In the genomic region with DNA sequence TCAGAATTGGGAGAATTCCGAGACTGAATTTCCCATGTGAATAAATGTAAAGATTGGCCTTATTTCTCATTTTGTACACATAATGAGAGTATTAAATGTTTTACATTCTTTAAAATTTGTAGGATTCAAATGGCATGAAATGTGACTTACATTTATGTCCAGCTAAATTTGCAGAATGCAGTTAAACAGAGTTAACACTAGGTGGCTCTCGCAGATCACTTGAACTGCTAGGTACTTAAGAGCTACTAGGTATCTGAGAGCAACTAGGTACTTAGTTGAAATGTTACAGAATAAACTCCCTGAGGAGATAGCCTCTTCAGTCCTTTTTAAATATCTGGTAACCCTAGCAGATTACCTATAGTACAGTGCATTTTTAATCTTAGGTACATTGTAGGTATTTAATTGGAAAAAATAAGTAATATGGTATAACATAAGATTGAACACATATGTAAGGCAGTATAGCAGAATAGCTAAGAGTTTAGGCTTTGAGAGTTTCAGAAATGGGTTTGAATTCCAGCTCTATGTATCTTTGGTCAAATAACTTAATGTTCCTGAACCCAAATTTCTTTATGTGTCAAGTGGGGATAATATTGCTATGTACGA, we compare ENCODE assay signal across 8 cellular contexts.
DNase-seq lines count a peak whose midpoint lies in the region; ATAC-seq, FAIRE-seq and TF ChIP-seq lines count a peak whose summit lies in the region.

No MANE protein-coding gene starts in this region.

- no peak overlapping the region for H3K23ac ChIP-seq in mesendoderm (ENCODE audit: low read length)

- no peak overlapping the region for H2BK5ac ChIP-seq in mesendoderm (ENCODE audit: low read length)

- no peak for ATAC-seq in GM19455 (IDR thresholded peaks at IDR 0.05; ENCODE audit: unreplicated experiment)

- TF ChIP-seq CTCF in endodermal cell (conservative IDR thresholded peaks at IDR 0.05): peak; percentile 94

- H3K4me1 Mint-ChIP-seq in endodermal cell: no peaks in the 10 kb centered on the region

- H3K56ac ChIP-seq in mesendoderm (ENCODE audit: low read length): no peak overlapping the region

- H3K36me3 ChIP-seq in endodermal cell (ENCODE audit: control insufficient read depth, insufficient read depth, low read length) (peaks cover 25% of the 10 kb centered on the region), mesendoderm (ENCODE audit: control insufficient read depth, insufficient read depth, low read length) (no peaks in the 10 kb centered on the region)

- no peaks in the 10 kb centered on the region for H3K4me1 ChIP-seq in endodermal cell (ENCODE audit: control insufficient read depth, insufficient read depth, low read length)
- H3K4me1 ChIP-seq in mesendoderm (ENCODE audit: control insufficient read depth, low read depth, low read length): no peaks in the 10 kb centered on the region

- no peak overlapping the region for H3K27ac ChIP-seq in endodermal cell (ENCODE audit: low read depth, low read length)
- no peak overlapping the region for H3K27ac ChIP-seq in mesendoderm (ENCODE audit: low read depth, low read length)

- no peak overlapping the region for H3K4me3 ChIP-seq in endodermal cell (ENCODE audit: low read length)
- no peak overlapping the region for H3K4me3 ChIP-seq in mesendoderm (ENCODE audit: low read length)

- WGBS in endodermal cell (ENCODE audit: insufficient coverage in 1 of 2, insufficient read length in 1 of 2), 2 experiments: 17 to 27% methylated on average over 1 to 2 of the region's 3 CpGs
- whole genome bisulfite sequencing in mesendoderm (ENCODE audit: extremely low coverage, insufficient coverage, low lambda C conversion rate): no CpG with 5 or more reads among the region's 3 CpGs

- H3K79me1 ChIP-seq in mesendoderm (ENCODE audit: low read length): no peaks in the 10 kb centered on the region

- H2BK120ac ChIP-seq in mesendoderm (ENCODE audit: low read depth, low read length): no peak overlapping the region

- no peak overlapping the region for H3K27ac Mint-ChIP-seq in endodermal cell

- H3K9ac ChIP-seq in endodermal cell (ENCODE audit: extremely low read depth, low read length, poor library complexity, severe bottlenecking) (no peak overlapping the region), mesendoderm (ENCODE audit: low read length) (no peak overlapping the region)

- no peak overlapping the region for H2BK15ac ChIP-seq in mesendoderm (replicated peaks; ENCODE audit: low read depth)

- no peaks in the 10 kb centered on the region for H3K27me3 Mint-ChIP-seq in endodermal cell (ENCODE audit: insufficient read depth)

- no peaks in the 10 kb centered on the region for H3K9me3 ChIP-seq in endodermal cell (ENCODE audit: control insufficient read depth, low read length)

- DNase-seq in EH (ENCODE audit: low read depth) (peak; percentile 76), H54 (ENCODE audit: insufficient read length, low spot score) (peak; percentile 0), NCI-H1092 treated with DMSO at 0.1 percent for 48 hours (lab: John Stamatoyannopoulos, UW) (peak; percentile 76), SHP77 treated with DMSO at 0.1 percent for 48 hours (lab: John Stamatoyannopoulos, UW) (peak; percentile 24), endodermal cell (no peak), mesendoderm (peak; percentile 76)
- DNase-seq in activated effector memory CD4-positive, alpha-beta T cell treated with Interleukin-2 at 50 U/mL for 16 hours: no peak

- H3K4ac ChIP-seq in mesendoderm (ENCODE audit: low read depth, low read length): no peak overlapping the region

- no peaks in the 10 kb centered on the region for H3K9me3 Mint-ChIP-seq in endodermal cell

- H3K4me2 ChIP-seq in mesendoderm (ENCODE audit: low read length): no peak overlapping the region

- H4K5ac ChIP-seq in mesendoderm (ENCODE audit: low read length): no peak overlapping the region

- H3K36me3 Mint-ChIP-seq in endodermal cell (ENCODE audit: low read depth): peaks cover 6% of the 10 kb centered on the region

- H3K18ac ChIP-seq in mesendoderm (ENCODE audit: low read length): no peak overlapping the region

- H2AK5ac ChIP-seq in mesendoderm (ENCODE audit: low read length): no peak overlapping the region

- FAIRE-seq in H54 (lab: Jason Lieb, UNC): peak; percentile 75

- no peaks in the 10 kb centered on the region for H3K27me3 ChIP-seq in endodermal cell (ENCODE audit: control insufficient read depth, insufficient read depth, low read length, poor library complexity, severe bottlenecking)
- no peaks in the 10 kb centered on the region for H3K27me3 ChIP-seq in mesendoderm (ENCODE audit: insufficient read depth, low read length, poor library complexity)

- no peak overlapping the region for H4K8ac ChIP-seq in mesendoderm (ENCODE audit: low read depth, low read length)

- no peak overlapping the region for H3K4me3 Mint-ChIP-seq in endodermal cell

- TF ChIP-seq POLR2A in H54 (IDR thresholded peaks at IDR 0.05; ENCODE audit: low read depth, low read length): no peak

- H3K79me2 ChIP-seq in mesendoderm (ENCODE audit: control insufficient read depth, insufficient read depth, low read length): no peaks in the 10 kb centered on the region

Comparison
In these comparisons a context has a peak if more than half of its experiments do, and no peak if none do; other contexts are left out.
1. DNase-seq: peak in EH (single experiment), H54 (single experiment), NCI-H1092 treated with DMSO at 0.1 percent for 48 hours (single experiment), SHP77 treated with DMSO at 0.1 percent for 48 hours (single experiment) and mesendoderm (single experiment); none in endodermal cell (single experiment) and activated effector memory CD4-positive, alpha-beta T cell treated with Interleukin-2 at 50 U/mL for 16 hours (single experiment).